ENCODE assay signal across 9 cellular contexts in the genomic region with DNA sequence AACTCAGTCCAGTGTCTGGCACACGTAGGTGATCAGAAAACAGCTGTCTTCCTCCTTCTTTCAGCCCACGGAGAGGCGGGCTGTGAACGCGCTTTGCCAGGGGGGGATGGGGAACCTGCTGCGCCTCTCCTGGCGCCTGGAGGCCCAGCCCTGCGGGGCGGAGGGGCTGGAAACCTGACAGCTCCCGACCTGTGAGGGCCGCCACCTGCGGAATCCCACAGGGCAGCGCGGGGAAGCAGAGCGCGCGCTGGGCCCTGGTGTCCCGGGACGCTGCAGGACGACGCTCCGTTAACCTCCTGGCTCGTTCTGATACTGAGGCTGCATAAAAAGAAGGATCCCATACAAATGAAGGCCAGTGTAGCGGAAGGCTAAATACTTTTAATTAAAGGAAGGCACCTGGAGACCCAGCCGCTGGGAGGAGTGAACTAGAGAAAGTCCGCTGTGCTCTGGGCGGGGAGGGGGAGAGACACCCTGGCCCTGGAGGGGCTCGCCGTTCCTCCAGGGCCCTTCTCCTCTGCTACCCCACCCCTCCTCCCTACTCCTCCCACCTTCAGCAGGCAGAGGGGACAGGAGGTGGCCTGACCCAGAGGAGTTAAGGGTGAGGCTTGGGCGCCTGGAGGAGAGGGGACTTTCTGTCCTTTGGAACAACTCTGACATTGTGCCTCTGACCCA. TPM values are rescaled to one million over a fixed set of nuclear protein-coding genes. Genes with fewer than 3 reads are reported as not detected.
"Had no signal": no experiment of that assay in that cellular context is flagged by ENCODE, and none has a peak within 500 bp of the region (broad histone marks: within the 10 kb centered on the region; RNA-seq: fewer than 3 reads in every experiment).

No MANE protein-coding gene starts in this region.

RNA-seq across cellular contexts. Expression of gene TRIM43B, which starts 57.2 kb away (rescaled TPM):
- total RNA-seq: PC-3, PC-9, Peyer's patch, Right ventricle myocardium inferior, Right ventricle myocardium superior, RPMI7951, SJCRH30, SJSA1, SK-MEL-5 had no signal
